Comparison of ENCODE assay signal across 16 cellular contexts in genomic region chr3:147653309-147653923, GRCh38.
A peak's percentile ranks its signal among the peaks of the same experiment; 100 is the strongest.
DNase-seq lines count a peak whose midpoint lies in the region; ATAC-seq, FAIRE-seq and TF ChIP-seq lines count a peak whose summit lies in the region.
"Had no signal": no experiment of that assay in that cellular context is flagged by ENCODE, and none has a peak within 500 bp of the region (broad histone marks: within the 10 kb centered on the region; RNA-seq: fewer than 3 reads in every experiment).

No MANE protein-coding gene starts in this region.

- in situ Hi-C loops in GM12878 (cut with MboI), result no loop called here

- no peak overlapping the region for H3K27ac ChIP-seq in GM12878 (ENCODE audit: control insufficient read depth, insufficient read depth)
- H3K27ac ChIP-seq: BLaER1 treated with 17β-estradiol and CSF1 and Interleukin-3, amounts not matched to agents 10 nM and 100 nM; RWPE1 had no signal

- FAIRE-seq in GM12878 (lab: Jason Lieb, UNC), result no peak
- FAIRE-seq: HTR-8/SVneo had no signal

- POLR2A ChIA-PET in GM12878 (lab: Charles Lee), result interaction anchor here (1.2 to 1.5 kb wide), 2 partner anchors 9 to 34 kb away, joined by 3 to 7 read pairs; no protein-coding TSS in a partner anchor

- no peak overlapping the region for H3K4me2 ChIP-seq in GM12878 (ENCODE audit: control insufficient read depth, insufficient read depth)
- H3K4me2 ChIP-seq: BLaER1 treated with 17β-estradiol and CSF1 and Interleukin-3, amounts not matched to agents 10 nM and 100 nM had no signal

- H3K79me2 ChIP-seq in GM12878 (ENCODE audit: control insufficient read depth, insufficient read depth, low read length), result no peaks in the 10 kb centered on the region

- no peak for TF ChIP-seq POLR2A in GM12878 (IDR thresholded peaks at IDR 0.05; ENCODE audit: low read depth, low read length)

- CTCF ChIA-PET in GM12878 (lab: Yijun Ruan, JAX), result interaction anchor here (1.0 to 1.5 kb wide), 3 partner anchors 9 to 59 kb away, joined by 3 to 5 read pairs (median 3); no protein-coding TSS in a partner anchor

- TF ChIP-seq CTCF in GM12878 (IDR thresholded peaks at IDR 0.05 in 2 of 3, conservative IDR thresholded peaks at IDR 0.05 in 1 of 3; ENCODE audit: control insufficient read depth in 2 of 3, extremely low read depth in 1 of 3, insufficient read depth in 1 of 3, low read depth in 3 of 3, low read length in 3 of 3), result no peak

- no peak for TF ChIP-seq RAD21 in GM12878 (IDR thresholded peaks at IDR 0.05; ENCODE audit: insufficient read depth, low read depth, low read length)

- no peaks in the 10 kb centered on the region for H3K9me3 ChIP-seq in GM12878 (replicated peaks; ENCODE audit: control insufficient read depth, insufficient read depth, low read length)
- H3K9me3 ChIP-seq: BLaER1 treated with 17β-estradiol and CSF1 and Interleukin-3, amounts not matched to agents 10 nM and 100 nM had no signal

- DNase-seq in Right ventricle myocardium superior (no peak), Right ventricle myocardium inferior (ENCODE audit: missing footprints) (no peak), GM12878 (ENCODE audit: low read depth, low spot score) (no peak), sciatic nerve (ENCODE audit: low spot score) (no peak), NK-92 (lab: John Stamatoyannopoulos, UW; ENCODE audit: unreplicated experiment) (no peak)
- DNase-seq: 8988T; NCI-H2107; NCI-H226; NK-92 treated with Interleukin-12 subunit alpha and Interleukin-12 subunit beta, amount 100 ng/mL, for 24 hours had no signal

- intact Hi-C loops in Right ventricle myocardium superior (cut with DNase I), result no loop called here
- intact Hi-C loops in Right ventricle myocardium inferior (cut with DNase I), result loop anchor here (10.0 kb wide), 1 partner anchor 101 kb away; no protein-coding TSS in a partner anchor
- intact Hi-C loops in GM12878 (cut with micrococcal nuclease; ENCODE audit: unreplicated experiment), result no loop called here
- intact Hi-C loops in sciatic nerve (cut with DNase I), result no loop called here

- SMC1A ChIA-PET in GM12878 (lab: Charles Lee; ENCODE audit: uncharacterized antibody, unreplicated experiment), result interaction anchor here (0.5 to 2.1 kb wide), 13 partner anchors 9 to 1295 kb away, joined by 3 to 12 read pairs (median 3); no protein-coding TSS in a partner anchor

- no peaks in the 10 kb centered on the region for H3K36me3 ChIP-seq in GM12878 (ENCODE audit: control insufficient read depth in 2 of 2, insufficient read depth in 2 of 2, low read length in 1 of 2)
- H3K36me3 ChIP-seq: BLaER1 treated with 17β-estradiol and CSF1 and Interleukin-3, amounts not matched to agents 10 nM and 100 nM had no signal

- 46% methylated on average over 1 of the region's 1 CpG for WGBS in GM12878 (ENCODE audit: insufficient coverage, insufficient replicate concordance, low lambda C conversion rate, missing lambda C conversion rate)

- H3K4me1 ChIP-seq in GM12878 (ENCODE audit: control insufficient read depth, insufficient read depth, low read length), result no peaks in the 10 kb centered on the region
- H3K4me1 ChIP-seq: BLaER1 treated with 17β-estradiol and CSF1 and Interleukin-3, amounts not matched to agents 10 nM and 100 nM had no signal

- no peak overlapping the region for H2AFZ ChIP-seq in GM12878 (ENCODE audit: control insufficient read depth, low read depth, low read length)

- H4K20me1 ChIP-seq in GM12878 (ENCODE audit: control insufficient read depth, insufficient read depth), result no peaks in the 10 kb centered on the region
- H4K20me1 ChIP-seq: BLaER1 treated with 17β-estradiol and CSF1 and Interleukin-3, amounts not matched to agents 10 nM and 100 nM had no signal

- no peak overlapping the region for H3K9ac ChIP-seq in GM12878 (ENCODE audit: control insufficient read depth, insufficient read depth, low read length)
- H3K9ac ChIP-seq: BLaER1 treated with 17β-estradiol and CSF1 and Interleukin-3, amounts not matched to agents 10 nM and 100 nM had no signal

- BruUV-seq in GM12878 (replicated peaks; lab: Mats Ljungman, UMichigan), result no TSS peak

- ATAC-seq in Right ventricle myocardium superior (ENCODE audit: poor library complexity), result peak; percentile 46
- ATAC-seq in Right ventricle myocardium inferior, result no peak
- peak; percentile 52 for ATAC-seq in HG03432 (IDR thresholded peaks at IDR 0.05; ENCODE audit: unreplicated experiment)
- ATAC-seq in GM12878, result peak; percentile 39
- ATAC-seq in sciatic nerve, result peak; percentile 67
- ATAC-seq in HG02884 (IDR thresholded peaks at IDR 0.05; ENCODE audit: unreplicated experiment), result no peak
- ATAC-seq in GM19035 (IDR thresholded peaks at IDR 0.05; ENCODE audit: unreplicated experiment), result no peak
- ATAC-seq: HCT116 had no signal

- RAD21 ChIA-PET in GM12878 (lab: Charles Lee; ENCODE audit: unreplicated experiment), result interaction anchor here (0.9 to 1.4 kb wide), 5 partner anchors 9 to 425 kb away, joined by 3 to 4 read pairs (median 3); no protein-coding TSS in a partner anchor

- no peak overlapping the region for H3K4me3 ChIP-seq in GM12878
- H3K4me3 ChIP-seq: BLaER1 treated with 17β-estradiol and CSF1 and Interleukin-3, amounts not matched to agents 10 nM and 100 nM had no signal

- TF ChIP-seq EP300 in GM12878 (IDR thresholded peaks at IDR 0.05; ENCODE audit: borderline replicate concordance in 1 of 2, control insufficient read depth in 1 of 2, low read depth in 2 of 2, low read length in 2 of 2), result no peak

- no peaks in the 10 kb centered on the region for H3K27me3 ChIP-seq in GM12878 (replicated peaks in 1 of 2; ENCODE audit: control insufficient read depth in 2 of 2, insufficient read depth in 2 of 2, low read length in 1 of 2)
- H3K27me3 ChIP-seq: BLaER1 treated with 17β-estradiol and CSF1 and Interleukin-3, amounts not matched to agents 10 nM and 100 nM had no signal

TF ChIP-seq in GM12878, 131 proteins besides CTCF, POLR2A, EP300 and RAD21:
- no peak for TF ChIP-seq SP1 (IDR thresholded peaks at IDR 0.05; ENCODE audit: low read depth, low read length)
- TF ChIP-seq RBBP5 (conservative IDR thresholded peaks at IDR 0.05), result no peak
- TF ChIP-seq HDAC6 (IDR thresholded peaks at IDR 0.05; ENCODE audit: unreplicated experiment), result no peak
- TF ChIP-seq ZZZ3 (IDR thresholded peaks at IDR 0.05; ENCODE audit: control insufficient read depth, insufficient read length, low read depth), result no peak
- no peak for TF ChIP-seq MXI1 (IDR thresholded peaks at IDR 0.05; ENCODE audit: low read depth, low read length)
- no peak for TF ChIP-seq TCF7 (IDR thresholded peaks at IDR 0.05; ENCODE audit: borderline replicate concordance)
- TF ChIP-seq MTA2 (IDR thresholded peaks at IDR 0.05; ENCODE audit: low read depth), result no peak
- TF ChIP-seq, protein P1, sequence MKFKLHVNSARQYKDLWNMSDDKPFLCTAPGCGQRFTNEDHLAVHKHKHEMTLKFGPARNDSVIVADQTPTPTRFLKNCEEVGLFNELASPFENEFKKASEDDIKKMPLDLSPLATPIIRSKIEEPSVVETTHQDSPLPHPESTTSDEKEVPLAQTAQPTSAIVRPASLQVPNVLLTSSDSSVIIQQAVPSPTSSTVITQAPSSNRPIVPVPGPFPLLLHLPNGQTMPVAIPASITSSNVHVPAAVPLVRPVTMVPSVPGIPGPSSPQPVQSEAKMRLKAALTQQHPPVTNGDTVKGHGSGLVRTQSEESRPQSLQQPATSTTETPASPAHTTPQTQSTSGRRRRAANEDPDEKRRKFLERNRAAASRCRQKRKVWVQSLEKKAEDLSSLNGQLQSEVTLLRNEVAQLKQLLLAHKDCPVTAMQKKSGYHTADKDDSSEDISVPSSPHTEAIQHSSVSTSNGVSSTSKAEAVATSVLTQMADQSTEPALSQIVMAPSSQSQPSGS (IDR thresholded peaks at IDR 0.05; ENCODE audit: low read length), result no peak
- no peak for TF ChIP-seq MEF2B (IDR thresholded peaks at IDR 0.05; ENCODE audit: partially characterized antibody, poor library complexity, severe bottlenecking)
- no peak for TF ChIP-seq PML (IDR thresholded peaks at IDR 0.05; ENCODE audit: low read length)
- no peak for TF ChIP-seq BRCA1 (IDR thresholded peaks at IDR 0.05; ENCODE audit: low read depth, low read length)
- TF ChIP-seq ETV6 (conservative IDR thresholded peaks at IDR 0.05 in 1 of 2, IDR thresholded peaks at IDR 0.05 in 1 of 2; ENCODE audit: borderline replicate concordance in 1 of 2, low read depth in 1 of 2), result no peak
- TF ChIP-seq POLR2AphosphoS5 (IDR thresholded peaks at IDR 0.05; ENCODE audit: low read length), result no peak
TF ChIP-seq in GM12878: peak in this region for 0.

Comparison
In these comparisons a context has a peak if more than half of its experiments do, and no peak if none do; other contexts are left out.
1. ATAC-seq: peak in Right ventricle myocardium superior (single experiment), HG03432 (single experiment), GM12878 (single experiment) and sciatic nerve (single experiment); none in Right ventricle myocardium inferior (single experiment), HG02884 (single experiment) and GM19035 (single experiment).